ENCODE assay signal across 1 cellular context in the genomic region with DNA sequence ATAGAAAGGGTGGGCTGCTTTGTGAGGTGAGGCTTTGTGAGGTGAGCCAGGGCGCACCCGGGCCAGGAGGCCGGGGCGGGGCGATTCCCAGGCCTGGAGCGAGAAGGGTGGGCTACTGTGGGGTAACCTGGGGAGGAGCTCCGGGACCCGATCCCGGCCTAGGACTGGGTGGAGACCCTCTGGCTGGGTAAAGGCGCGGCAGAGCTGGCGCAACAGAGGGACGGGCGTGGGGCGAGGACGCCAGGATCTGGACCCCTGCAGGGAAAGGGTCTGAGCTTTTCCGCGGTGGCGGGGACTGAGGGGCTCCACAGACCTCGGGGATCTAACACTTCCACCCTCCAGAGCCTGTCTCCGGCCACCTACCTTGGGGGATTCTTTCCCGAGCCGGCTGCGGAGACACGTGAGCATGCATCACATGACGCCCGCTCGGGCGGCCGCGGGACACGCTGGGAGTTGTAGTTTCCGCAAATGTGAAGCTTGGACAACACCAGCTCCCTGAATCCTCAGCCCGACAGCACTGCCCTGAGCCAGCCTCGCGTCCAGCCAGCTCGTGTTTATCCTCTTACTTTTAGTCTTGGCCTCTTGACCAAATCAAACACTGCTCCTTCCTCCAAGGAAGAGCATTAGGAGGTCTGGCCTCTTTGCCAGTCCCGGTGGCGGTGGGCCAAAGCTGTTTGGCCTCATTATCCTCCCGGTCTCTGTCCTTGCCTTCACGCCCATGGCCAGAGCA.
TF ChIP-seq lines count a peak whose summit lies in the region.

TSS of gene SLC38A7 (minus strand) at position 417 of the 730 bp plus-strand sequence. CDS start 4,644 bp downstream, outside the sequence.

TF ChIP-seq in GM23338, 12 proteins besides CTCF, POLR2A, EP300 and RAD21 (continued from another document):
- TF ChIP-seq, protein P1, sequence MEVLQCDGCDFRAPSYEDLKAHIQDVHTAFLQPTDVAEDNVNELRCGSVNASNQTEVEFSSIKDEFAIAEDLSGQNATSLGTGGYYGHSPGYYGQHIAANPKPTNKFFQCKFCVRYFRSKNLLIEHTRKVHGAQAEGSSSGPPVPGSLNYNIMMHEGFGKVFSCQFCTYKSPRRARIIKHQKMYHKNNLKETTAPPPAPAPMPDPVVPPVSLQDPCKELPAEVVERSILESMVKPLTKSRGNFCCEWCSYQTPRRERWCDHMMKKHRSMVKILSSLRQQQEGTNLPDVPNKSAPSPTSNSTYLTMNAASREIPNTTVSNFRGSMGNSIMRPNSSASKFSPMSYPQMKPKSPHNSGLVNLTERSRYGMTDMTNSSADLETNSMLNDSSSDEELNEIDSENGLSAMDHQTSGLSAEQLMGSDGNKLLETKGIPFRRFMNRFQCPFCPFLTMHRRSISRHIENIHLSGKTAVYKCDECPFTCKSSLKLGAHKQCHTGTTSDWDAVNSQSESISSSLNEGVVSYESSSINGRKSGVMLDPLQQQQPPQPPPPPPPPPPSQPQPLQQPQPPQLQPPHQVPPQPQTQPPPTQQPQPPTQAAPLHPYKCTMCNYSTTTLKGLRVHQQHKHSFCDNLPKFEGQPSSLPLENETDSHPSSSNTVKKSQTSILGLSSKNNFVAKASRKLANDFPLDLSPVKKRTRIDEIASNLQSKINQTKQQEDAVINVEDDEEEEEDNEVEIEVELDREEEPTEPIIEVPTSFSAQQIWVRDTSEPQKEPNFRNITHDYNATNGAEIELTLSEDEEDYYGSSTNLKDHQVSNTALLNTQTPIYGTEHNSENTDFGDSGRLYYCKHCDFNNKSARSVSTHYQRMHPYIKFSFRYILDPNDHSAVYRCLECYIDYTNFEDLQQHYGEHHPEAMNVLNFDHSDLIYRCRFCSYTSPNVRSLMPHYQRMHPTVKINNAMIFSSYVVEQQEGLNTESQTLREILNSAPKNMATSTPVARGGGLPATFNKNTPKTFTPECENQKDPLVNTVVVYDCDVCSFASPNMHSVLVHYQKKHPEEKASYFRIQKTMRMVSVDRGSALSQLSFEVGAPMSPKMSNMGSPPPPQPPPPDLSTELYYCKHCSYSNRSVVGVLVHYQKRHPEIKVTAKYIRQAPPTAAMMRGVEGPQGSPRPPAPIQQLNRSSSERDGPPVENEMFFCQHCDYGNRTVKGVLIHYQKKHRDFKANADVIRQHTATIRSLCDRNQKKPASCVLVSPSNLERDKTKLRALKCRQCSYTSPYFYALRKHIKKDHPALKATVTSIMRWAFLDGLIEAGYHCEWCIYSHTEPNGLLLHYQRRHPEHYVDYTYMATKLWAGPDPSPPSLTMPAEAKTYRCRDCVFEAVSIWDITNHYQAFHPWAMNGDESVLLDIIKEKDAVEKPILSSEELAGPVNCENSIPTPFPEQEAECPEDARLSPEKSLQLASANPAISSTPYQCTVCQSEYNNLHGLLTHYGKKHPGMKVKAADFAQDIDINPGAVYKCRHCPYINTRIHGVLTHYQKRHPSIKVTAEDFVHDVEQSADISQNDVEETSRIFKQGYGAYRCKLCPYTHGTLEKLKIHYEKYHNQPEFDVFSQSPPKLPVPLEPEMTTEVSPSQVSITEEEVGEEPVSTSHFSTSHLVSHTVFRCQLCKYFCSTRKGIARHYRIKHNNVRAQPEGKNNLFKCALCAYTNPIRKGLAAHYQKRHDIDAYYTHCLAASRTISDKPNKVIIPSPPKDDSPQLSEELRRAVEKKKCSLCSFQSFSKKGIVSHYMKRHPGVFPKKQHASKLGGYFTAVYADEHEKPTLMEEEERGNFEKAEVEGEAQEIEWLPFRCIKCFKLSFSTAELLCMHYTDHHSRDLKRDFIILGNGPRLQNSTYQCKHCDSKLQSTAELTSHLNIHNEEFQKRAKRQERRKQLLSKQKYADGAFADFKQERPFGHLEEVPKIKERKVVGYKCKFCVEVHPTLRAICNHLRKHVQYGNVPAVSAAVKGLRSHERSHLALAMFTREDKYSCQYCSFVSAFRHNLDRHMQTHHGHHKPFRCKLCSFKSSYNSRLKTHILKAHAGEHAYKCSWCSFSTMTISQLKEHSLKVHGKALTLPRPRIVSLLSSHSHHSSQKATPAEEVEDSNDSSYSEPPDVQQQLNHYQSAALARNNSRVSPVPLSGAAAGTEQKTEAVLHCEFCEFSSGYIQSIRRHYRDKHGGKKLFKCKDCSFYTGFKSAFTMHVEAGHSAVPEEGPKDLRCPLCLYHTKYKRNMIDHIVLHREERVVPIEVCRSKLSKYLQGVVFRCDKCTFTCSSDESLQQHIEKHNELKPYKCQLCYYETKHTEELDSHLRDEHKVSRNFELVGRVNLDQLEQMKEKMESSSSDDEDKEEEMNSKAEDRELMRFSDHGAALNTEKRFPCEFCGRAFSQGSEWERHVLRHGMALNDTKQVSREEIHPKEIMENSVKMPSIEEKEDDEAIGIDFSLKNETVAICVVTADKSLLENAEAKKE (CRISPR knock-in tag; IDR thresholded peaks at IDR 0.05) = no peak
- TF ChIP-seq NANOG (IDR thresholded peaks at IDR 0.05; ENCODE audit: borderline replicate concordance) (no peak), EZH2phosphoT487 (IDR thresholded peaks at IDR 0.05; ENCODE audit: unreplicated experiment) (no peak), CREB1 (CRISPR knock-in tag; IDR thresholded peaks at IDR 0.05; ENCODE audit: low read depth) (peak; percentile 74), REST (IDR thresholded peaks at IDR 0.05; ENCODE audit: unreplicated experiment) (no peak), EZH2 (IDR thresholded peaks at IDR 0.05; ENCODE audit: low read depth, unreplicated experiment) (no peak), STAT1 (IDR thresholded peaks at IDR 0.05; ENCODE audit: unreplicated experiment) (no peak), ZNF114 (CRISPR knock-in tag; IDR thresholded peaks at IDR 0.05) (no peak)
